ENCODE assay signal across 9 cellular contexts in the genomic region with DNA sequence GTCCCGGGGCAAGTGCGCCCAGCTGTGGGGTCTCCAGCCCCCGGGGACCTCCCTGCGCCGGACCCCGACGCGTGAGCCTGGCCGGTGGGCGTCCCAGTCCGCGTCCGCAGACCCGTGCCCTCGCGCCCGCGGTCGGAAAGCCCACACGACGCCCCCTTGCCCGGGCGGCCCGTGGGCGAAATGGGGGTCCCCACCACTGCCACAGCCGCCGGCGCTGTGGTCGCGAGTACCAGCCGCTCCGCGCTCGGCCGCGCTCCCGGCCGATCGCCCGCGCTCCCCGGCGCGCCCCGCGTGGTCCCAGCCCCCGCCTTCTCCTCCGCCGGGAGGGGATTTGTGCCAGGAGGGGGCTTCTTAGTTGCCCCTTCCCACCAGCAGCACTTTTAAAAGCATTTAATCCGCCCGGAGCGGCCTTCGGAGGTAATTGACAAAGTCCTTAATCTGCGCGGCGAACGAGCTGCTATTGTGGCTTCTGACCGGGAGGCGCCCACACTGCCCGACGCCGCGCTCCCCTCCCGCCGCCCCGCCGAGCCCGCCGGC. TPM values are rescaled to one million over a fixed set of nuclear protein-coding genes. Genes with fewer than 3 reads are reported as not detected.
DNase-seq lines count a peak whose midpoint lies in the region; ATAC-seq and TF ChIP-seq lines count a peak whose summit lies in the region.
"Had no signal": no experiment of that assay in that cellular context is flagged by ENCODE, and none has a peak within 500 bp of the region (broad histone marks: within the 10 kb centered on the region; RNA-seq: fewer than 3 reads in every experiment).

No MANE protein-coding gene starts in this region.

- H3K79me2 ChIP-seq in mesendoderm (ENCODE audit: control insufficient read depth, insufficient read depth, low read length) = no peaks in the 10 kb centered on the region

- no peak overlapping the region for H2BK5ac ChIP-seq in mesendoderm (ENCODE audit: low read length)

- no peak overlapping the region for H2BK120ac ChIP-seq in mesendoderm (ENCODE audit: low read depth, low read length)

- H3K9ac ChIP-seq in mesendoderm (ENCODE audit: low read length) = peak overlapping the region; percentile 41

- peak overlapping the region; percentile 25 for H3K4ac ChIP-seq in mesendoderm (ENCODE audit: low read depth, low read length)

- POLR2A ChIA-PET in AG04449 (lab: Yijun Ruan, JAX) = interaction anchor here (1.1 kb wide), 1 partner anchor 11 kb away, joined by 3 read pairs; no protein-coding TSS in a partner anchor

- no peak overlapping the region for H2BK15ac ChIP-seq in mesendoderm (replicated peaks; ENCODE audit: low read depth)

- H4K8ac ChIP-seq in mesendoderm (ENCODE audit: low read depth, low read length) = no peak overlapping the region

- H3K23ac ChIP-seq in mesendoderm (ENCODE audit: low read length) = peak overlapping the region; percentile 24

- H3K4me3 ChIP-seq in AG04449 (ENCODE audit: low read depth, low read length) (peak overlapping the region; percentile 55), HFF-Myc (replicated peaks; ENCODE audit: low read depth, low read length) (peak overlapping the region; percentile 46), cardiac fibroblast (replicated peaks in 1 of 2; ENCODE audit: low read depth in 2 of 2, low read length in 2 of 2) (peak overlapping the region; percentile 52 to 54), mesendoderm (ENCODE audit: low read length) (peak overlapping the region; percentile 23)

- TF ChIP-seq CTCF in AG04449 (IDR thresholded peaks at IDR 0.05; ENCODE audit: insufficient read depth, low read length, missing control alignments) (no peak), HFF-Myc (IDR thresholded peaks at IDR 0.05; ENCODE audit: low read depth, low read length, missing control alignments) (no peak), cardiac fibroblast (IDR thresholded peaks at IDR 0.05; ENCODE audit: low read depth, low read length) (no peak)

- no peak for ATAC-seq in GM18870 (IDR thresholded peaks at IDR 0.05; ENCODE audit: unreplicated experiment)
- ATAC-seq: natural killer cell had no signal

- no peak overlapping the region for H4K5ac ChIP-seq in mesendoderm (ENCODE audit: low read length)

- H3K4me2 ChIP-seq in mesendoderm (ENCODE audit: low read length) = peak overlapping the region; percentile 85

- no CpG with 5 or more reads among the region's 69 CpGs for WGBS in mesendoderm (ENCODE audit: extremely low coverage, insufficient coverage, low lambda C conversion rate)

- H3K27ac ChIP-seq in mesendoderm (ENCODE audit: low read depth, low read length) = no peak overlapping the region

- H3K18ac ChIP-seq in mesendoderm (ENCODE audit: low read length) = no peak overlapping the region

- in situ Hi-C loops in G401 (cut with HindIII; ENCODE audit: low sequenced_read_pairs) = no loop called here

- H3K79me1 ChIP-seq in mesendoderm (ENCODE audit: low read length) = no peaks in the 10 kb centered on the region

- DNase-seq in AG04449 (ENCODE audit: low read depth, low spot score) (no peak), HFF-Myc (ENCODE audit: extremely low read depth, low read depth) (no peak), cardiac fibroblast (ENCODE audit: low read depth in 2 of 2) (peak in 1 of 2 donors; percentile 30), mesendoderm (peak; percentile 46), islet precursor cell (no peak), G401 (ENCODE audit: low spot score) (no peak)
- DNase-seq in activated effector memory CD4-positive, alpha-beta T cell treated with anti-CD3 and anti-CD28 coated beads, Interleukin-2, amount 50 U/mL, for 16 hours = no peak
- DNase-seq: natural killer cell had no signal

- H3K36me3 ChIP-seq in mesendoderm (ENCODE audit: control insufficient read depth, insufficient read depth, low read length) = no peaks in the 10 kb centered on the region

- H3K56ac ChIP-seq in mesendoderm (ENCODE audit: low read length) = peak overlapping the region; percentile 80

- CTCF ChIA-PET in AG04449 (lab: Yijun Ruan, JAX) = interaction anchor here (0.7 to 1.2 kb wide), 5 partner anchors 10 to 386 kb away, joined by 3 to 5 read pairs (median 3); no protein-coding TSS in a partner anchor

- peaks cover 10% of the 10 kb centered on the region for H3K27me3 ChIP-seq in mesendoderm (ENCODE audit: insufficient read depth, low read length, poor library complexity)

- no peak overlapping the region for H2AK5ac ChIP-seq in mesendoderm (ENCODE audit: low read length)

- H3K4me1 ChIP-seq in mesendoderm (ENCODE audit: control insufficient read depth, low read depth, low read length) = peaks cover 4% of the 10 kb centered on the region

RNA-seq across cellular contexts. Expression of a gene that starts 0.4 kb away (rescaled TPM):
- polyA plus RNA-seq in mesendoderm (2013, experiment 1 of 2) = 6.6 TPM
- polyA plus RNA-seq in mesendoderm (2013, experiment 2 of 2) = 6.5 TPM
- total RNA-seq in G401 (2014; rRNA removed; shearing (Covaris generic)) = 2.4 and 2.6 TPM in 2 replicates
- total RNA-seq: natural killer cell had no signal

RNA-seq across cellular contexts. Expression of a gene that starts 42.9 kb away (rescaled TPM):
- polyA plus RNA-seq in mesendoderm (2013, experiment 1 of 2) = not detected
- not detected for polyA plus RNA-seq in mesendoderm (2013, experiment 2 of 2)
- not detected in 2 replicates for total RNA-seq in G401 (2014; rRNA removed; shearing (Covaris generic))
- total RNA-seq: natural killer cell had no signal
